24 cellular contexts compared by ENCODE assay signal in the genomic region with DNA sequence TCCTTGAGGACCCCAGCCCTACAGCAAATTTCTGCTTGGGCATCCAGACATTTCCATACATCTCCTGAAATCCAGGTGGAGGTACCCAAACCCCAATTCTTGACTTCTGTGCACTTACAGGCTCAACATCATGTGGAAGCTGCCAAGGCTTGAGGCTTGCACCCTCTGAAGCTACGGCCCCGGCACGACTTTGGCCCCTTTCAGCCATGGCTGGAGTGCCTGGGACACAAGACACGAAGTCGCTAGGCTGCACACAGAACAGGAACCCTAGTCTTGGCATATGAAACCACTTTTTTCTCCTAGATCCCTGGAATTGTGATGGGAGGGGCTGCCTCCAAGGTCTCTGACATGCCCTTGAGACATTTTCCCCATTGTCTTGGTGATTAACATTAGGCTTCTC.
"Had no signal": no experiment of that assay in that cellular context is flagged by ENCODE, and none has a peak within 500 bp of the region (broad histone marks: within the 10 kb centered on the region; RNA-seq: fewer than 3 reads in every experiment).

No MANE protein-coding gene starts in this region.

- DNase-seq: stimulated activated CD4-positive, alpha-beta T cell treated with anti-CD3 and anti-CD28 coated beads, Interleukin-2, amount 100 ng/mL, for 48 hours; stimulated activated CD4-positive, alpha-beta T cell treated with anti-CD3 and anti-CD28 coated beads, Interleukin-4, amount 100 ng/mL, for 1 hour; stimulated activated CD4-positive, alpha-beta T cell treated with anti-CD3 and anti-CD28 coated beads, Interleukin-4, amount 100 ng/mL, for 24 hours; stimulated activated CD4-positive, alpha-beta T cell treated with anti-CD3 and anti-CD28 coated beads, Interleukin-4, amount 100 ng/mL, for 4 hours; stimulated activated CD8-positive, alpha-beta memory T cell treated with anti-CD3 and anti-CD28 coated beads, Interleukin-4, amount 100 ng/mL, for 48 hours; stimulated activated naive B cell treated with anti-CD40 and anti-IgM and Interleukin-4, amounts not matched to agents 10 μg/mL and 1 μg/mL and 100 μg/mL, for 72 hours; stimulated activated naive CD4-positive, alpha-beta T cell; stimulated activated naive CD4-positive, alpha-beta T cell treated with Interleukin-2 at 50 U/mL for 16 hours; stimulated activated naive CD8-positive, alpha-beta T cell treated with anti-CD3 and anti-CD28 coated beads, Interleukin-15, amount 100 ng/mL, for 72 hours; stimulated activated naive CD8-positive, alpha-beta T cell treated with anti-CD3 and anti-CD28 coated beads, Interleukin-15, Interleukin-2, amounts not matched to agents 100 U/mL and 50 U/mL, for 24 hours; stomach; substantia nigra; testis; thyroid gland; tibial artery; transverse colon; trophoblast cell; upper lobe of right lung; uterus had no signal

- H3K27ac ChIP-seq: stomach, suprapubic skin, testis, thoracic aorta, thyroid gland, tibial artery, tibial nerve, transverse colon, upper lobe of left lung, upper lobe of right lung, uterus, vagina had no signal

- H3K9me3 ChIP-seq: stomach, suprapubic skin, testis, thoracic aorta, thyroid gland, tibial artery, tibial nerve, transverse colon, upper lobe of left lung, upper lobe of right lung, uterus, vagina had no signal

- H3K27me3 ChIP-seq: stomach, suprapubic skin, testis, thyroid gland, tibial artery, tibial nerve, transverse colon, upper lobe of left lung, upper lobe of right lung, uterus, vagina had no signal

- H3K4me3 ChIP-seq: stomach, suprapubic skin, testis, thoracic aorta, thyroid gland, tibial artery, tibial nerve, transverse colon, upper lobe of left lung, upper lobe of right lung, uterus, vagina had no signal

- H3K36me3 ChIP-seq: stomach, suprapubic skin, thoracic aorta, thyroid gland, tibial artery, tibial nerve, transverse colon, upper lobe of left lung, upper lobe of right lung, uterus, vagina had no signal

- H3K4me1 ChIP-seq: stomach, suprapubic skin, testis, thyroid gland, tibial artery, tibial nerve, transverse colon, upper lobe of left lung, upper lobe of right lung, uterus, vagina had no signal
